Comparison of ENCODE assay signal across 3 cellular contexts in the genomic region with DNA sequence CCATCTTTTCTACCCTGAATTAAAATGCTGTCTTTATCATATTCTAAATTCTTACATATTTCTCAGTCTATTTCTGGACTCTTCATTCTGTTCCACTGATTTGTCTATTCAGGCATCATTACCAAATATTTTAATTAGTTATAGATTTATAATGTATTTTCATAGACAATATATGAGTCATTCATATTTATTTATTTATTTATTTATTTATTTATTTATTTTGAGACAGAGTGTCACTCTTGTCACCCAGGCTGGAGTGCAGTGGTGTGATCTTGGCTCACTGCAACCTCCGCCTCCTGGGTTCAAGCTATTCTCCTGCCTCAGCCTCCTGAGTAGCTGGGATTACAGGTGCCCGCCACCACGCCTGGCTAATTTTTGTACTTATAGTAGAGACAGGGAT. TPM values are rescaled to one million over a fixed set of nuclear protein-coding genes. Genes with fewer than 3 reads are reported as not detected.
"Had no signal": no experiment of that assay in that cellular context is flagged by ENCODE, and none has a peak within 500 bp of the region (broad histone marks: within the 10 kb centered on the region; RNA-seq: fewer than 3 reads in every experiment).

No MANE protein-coding gene starts in this region.

RNA-seq across cellular contexts. Expression of gene C9orf57, which starts 35.1 kb away (rescaled TPM):
- total RNA-seq: LHCN-M2, MCF 10A, NCI-H460 had no signal

RNA-seq across cellular contexts. Expression of gene GDA, which starts 53.7 kb away (rescaled TPM):
- total RNA-seq: LHCN-M2, MCF 10A had no signal
